ENCODE assay signal across 10 cellular contexts in genomic region chr11:117198613-117199012, GRCh38. TPM values are rescaled to one million over a fixed set of nuclear protein-coding genes. Genes with fewer than 3 reads are reported as not detected.
DNase-seq lines count a peak whose midpoint lies in the region; ATAC-seq and TF ChIP-seq lines count a peak whose summit lies in the region.
"Had no signal": no experiment of that assay in that cellular context is flagged by ENCODE, and none has a peak within 500 bp of the region (broad histone marks: within the 10 kb centered on the region; RNA-seq: fewer than 3 reads in every experiment).

No MANE protein-coding gene starts in this region.

- H3K4me2 ChIP-seq in neural progenitor cell, result peak overlapping the region; percentile 68

- no peak overlapping the region for H3K27ac ChIP-seq in neural progenitor cell
- peak overlapping the region; percentile 97 to 98 for H3K27ac ChIP-seq in uterus
- H3K27ac ChIP-seq: neutrophil had no signal

- DNase-seq in Right ventricle myocardium inferior (ENCODE audit: missing footprints), result no peak
- no peak for DNase-seq in cardiac septum (ENCODE audit: low spot score)
- DNase-seq in fibroblast of the aortic adventitia (ENCODE audit: low read depth), result no peak
- no peak for DNase-seq in neural progenitor cell (ENCODE audit: low spot score)
- no peak for DNase-seq in uterus
- no peak for DNase-seq in NCI-H187 treated with DMSO at 0.1 percent for 48 hours (lab: John Stamatoyannopoulos, UW)
- DNase-seq in T1000 (lab: John Stamatoyannopoulos, UW), result no peak
- DNase-seq: activated CD4-positive, alpha-beta memory T cell treated with anti-CD3 and anti-CD28 coated beads for 36 hours had no signal

- ATAC-seq in Right ventricle myocardium inferior, result peak; percentile 0
- ATAC-seq in HG03439 (IDR thresholded peaks at IDR 0.05; ENCODE audit: unreplicated experiment), result no peak

- H3K36me3 ChIP-seq in neural progenitor cell, result no peaks in the 10 kb centered on the region
- no peaks in the 10 kb centered on the region for H3K36me3 ChIP-seq in uterus

- peaks cover 10% of the 10 kb centered on the region for H3K36me3 Mint-ChIP-seq in neural progenitor cell

- no peaks in the 10 kb centered on the region for H4K20me1 ChIP-seq in neural progenitor cell (ENCODE audit: low read depth)

- TF ChIP-seq POLR2A in uterus (IDR thresholded peaks at IDR 0.05), result no peak

- no peak for TF ChIP-seq CTCF in fibroblast of the aortic adventitia (IDR thresholded peaks at IDR 0.05; ENCODE audit: insufficient read depth, low read length)
- TF ChIP-seq CTCF in neural progenitor cell (IDR thresholded peaks at IDR 0.05), result no peak
- TF ChIP-seq CTCF in uterus (IDR thresholded peaks at IDR 0.05), result no peak

- no peaks in the 10 kb centered on the region for H3K9me3 ChIP-seq in neural progenitor cell (ENCODE audit: low read depth)
- H3K9me3 ChIP-seq in uterus, result no peaks in the 10 kb centered on the region
- H3K9me3 ChIP-seq: neutrophil had no signal

- H3K27ac Mint-ChIP-seq in neural progenitor cell, result peak overlapping the region; percentile 91
- H3K27ac Mint-ChIP-seq: activated CD4-positive, alpha-beta memory T cell treated with anti-CD3 and anti-CD28 coated beads for 36 hours had no signal

- intact Hi-C loops in Right ventricle myocardium inferior (cut with DNase I) (loop anchor here (2.0 kb wide), 1 partner anchor 20 kb away; no protein-coding TSS in a partner anchor), cardiac septum (cut with DNase I) (loop anchor here (1.0 kb wide), 1 partner anchor 19 kb away; no protein-coding TSS in a partner anchor), uterus (cut with DNase I; ENCODE audit: low total_unique reads) (no loop called here)

- H3K27me3 Mint-ChIP-seq in neural progenitor cell (ENCODE audit: insufficient read depth, low read depth), result peaks cover 2% of the 10 kb centered on the region
- H3K27me3 Mint-ChIP-seq: activated CD4-positive, alpha-beta memory T cell treated with anti-CD3 and anti-CD28 coated beads for 36 hours had no signal

- peaks cover 26% of the 10 kb centered on the region for H3F3A ChIP-seq in neural progenitor cell (ENCODE audit: low read depth)

- peak overlapping the region; percentile 45 for H2AFZ ChIP-seq in neural progenitor cell (replicated peaks)

- H3K9ac ChIP-seq in neural progenitor cell, result no peak overlapping the region

- H3K27me3 ChIP-seq in neural progenitor cell (no peaks in the 10 kb centered on the region), uterus (no peaks in the 10 kb centered on the region)

- peak overlapping the region; percentile 78 for H3K4me3 Mint-ChIP-seq in neural progenitor cell
- H3K4me3 Mint-ChIP-seq: activated CD4-positive, alpha-beta memory T cell treated with anti-CD3 and anti-CD28 coated beads for 36 hours had no signal

- H3K9me3 Mint-ChIP-seq in neural progenitor cell, result no peaks in the 10 kb centered on the region
- H3K9me3 Mint-ChIP-seq: activated CD4-positive, alpha-beta memory T cell treated with anti-CD3 and anti-CD28 coated beads for 36 hours had no signal

- H3K4me1 ChIP-seq in neural progenitor cell (peaks cover 27% of the 10 kb centered on the region), uterus (no peaks in the 10 kb centered on the region)

- H3K4me3 ChIP-seq in fibroblast of the aortic adventitia (ENCODE audit: low read depth, low read length) (peak overlapping the region; percentile 72), neural progenitor cell (peak overlapping the region; percentile 42), uterus (peak overlapping the region; percentile 58 to 95)

- H3K4me1 Mint-ChIP-seq in neural progenitor cell, result peaks cover 35% of the 10 kb centered on the region

- H3K79me2 ChIP-seq in neural progenitor cell (ENCODE audit: low read depth), result no peaks in the 10 kb centered on the region

RNA-seq across cellular contexts. Expression of gene TAGLN, which starts 0.6 kb away (rescaled TPM):
- total RNA-seq in Right ventricle myocardium inferior (122 TPM), cardiac septum (317 TPM), fibroblast of the aortic adventitia (ENCODE audit: low replicate concordance) (369 and 631 TPM in 2 replicates), neural progenitor cell (ENCODE audit: low replicate concordance) (24.5 and 34.0 TPM in 2 replicates), uterus (1,000 to 10,000 TPM; 1,588 to 9,854 (median 3,936) TPM)

RNA-seq across cellular contexts. Expression of gene SIDT2, which starts 20.1 kb away (rescaled TPM):
- total RNA-seq in Right ventricle myocardium inferior (26.1 TPM), cardiac septum (25.3 TPM), fibroblast of the aortic adventitia (ENCODE audit: low replicate concordance) (8.6 and 12.9 TPM in 2 replicates), neural progenitor cell (ENCODE audit: low replicate concordance) (13.3 and 20.5 TPM in 2 replicates), uterus (10 to 100 TPM in 3 of 4 donors, 1 to 10 TPM in 1; 6.4 to 91.3 (median 28.7) TPM)

RNA-seq across cellular contexts. Expression of gene PCSK7, which starts 33.3 kb away (rescaled TPM):
- total RNA-seq in Right ventricle myocardium inferior (26.7 TPM), cardiac septum (45.5 TPM), fibroblast of the aortic adventitia (ENCODE audit: low replicate concordance) (42.6 and 46.3 TPM in 2 replicates), neural progenitor cell (ENCODE audit: low replicate concordance) (14.2 and 36.6 TPM in 2 replicates), uterus (10 to 100 TPM; 23.3 to 78.9 (median 35.3) TPM)

RNA-seq across cellular contexts. Expression of gene RNF214, which starts 33.9 kb away (rescaled TPM):
- total RNA-seq in Right ventricle myocardium inferior (17.3 TPM), cardiac septum (27.6 TPM), fibroblast of the aortic adventitia (ENCODE audit: low replicate concordance) (15.4 and 19.3 TPM in 2 replicates), neural progenitor cell (ENCODE audit: low replicate concordance) (20.9 and 43.6 TPM in 2 replicates), uterus (10 to 100 TPM in 2 of 4 donors, 1 to 10 TPM in 2; 4.4 to 38.6 (median 11.4) TPM)

RNA-seq across cellular contexts. Expression of gene PAFAH1B2, which starts 54.5 kb away (rescaled TPM):
- 52.3 TPM for total RNA-seq in Right ventricle myocardium inferior
- 68.9 TPM for total RNA-seq in cardiac septum
- 161 and 328 TPM in 2 replicates for total RNA-seq in fibroblast of the aortic adventitia (ENCODE audit: low replicate concordance)
- total RNA-seq in neural progenitor cell (ENCODE audit: low replicate concordance), result 161 and 203 TPM in 2 replicates
- total RNA-seq in uterus, result 100 to 1,000 TPM in 3 of 4 donors, 10 to 100 TPM in 1; 62.8 to 154 (median 128) TPM
